In genomic region chr5:98786178-98786853, GRCh38 we compare ENCODE assay signal across 13 cellular contexts. TPM values are rescaled to one million over a fixed set of nuclear protein-coding genes. Genes with fewer than 3 reads are reported as not detected.
A peak's percentile ranks its signal among the peaks of the same experiment; 100 is the strongest.
DNase-seq lines count a peak whose midpoint lies in the region; ATAC-seq, FAIRE-seq and TF ChIP-seq lines count a peak whose summit lies in the region.
"Had no signal": no experiment of that assay in that cellular context is flagged by ENCODE, and none has a peak within 500 bp of the region (broad histone marks: within the 10 kb centered on the region; RNA-seq: fewer than 3 reads in every experiment).

No MANE protein-coding gene starts in this region.

- whole genome bisulfite sequencing in esophagus muscularis mucosa = 39% methylated on average over 4 of the region's 4 CpGs
- 15 to 28% methylated on average over 4 of the region's 4 CpGs for WGBS in aorta, 2 donors

- DNase-seq in left ventricle myocardium inferior = no peak
- no peak for DNase-seq in Right ventricle myocardium superior
- no peak for DNase-seq in esophagus muscularis mucosa (ENCODE audit: extremely low spot score)
- no peak for DNase-seq in nephron progenitor cell
- no peak for DNase-seq in RCC 7860 (ENCODE audit: low spot score)
- DNase-seq in aorta = no peak
- no peak for DNase-seq in stimulated activated naive B cell treated with anti-CD40 and anti-IgM and Interleukin-4, amounts not matched to agents 10 μg/mL and 1 μg/mL and 100 μg/mL, for 72 hours
- DNase-seq in T-helper 1 cell = no peak
- DNase-seq: activated CD4-positive, alpha-beta T cell treated with anti-CD3 and anti-CD28 coated beads for 48 hours; brain microvascular endothelial cell; upper lobe of left lung had no signal

- no peak overlapping the region for H3K4me3 Mint-ChIP-seq in nephron progenitor cell
- H3K4me3 Mint-ChIP-seq in stimulated activated naive B cell treated with anti-CD40 and anti-IgM and Interleukin-4, amounts not matched to agents 10 μg/mL and 1 μg/mL and 100 μg/mL, for 72 hours = no peak overlapping the region

- no peaks in the 10 kb centered on the region for H3K9me3 ChIP-seq in left ventricle myocardium inferior (replicated peaks)
- no peaks in the 10 kb centered on the region for H3K9me3 ChIP-seq in esophagus muscularis mucosa
- no peaks in the 10 kb centered on the region for H3K9me3 ChIP-seq in aorta (ENCODE audit: control insufficient read depth, low read length)
- H3K9me3 ChIP-seq: upper lobe of left lung had no signal

- H3K36me3 Mint-ChIP-seq in nephron progenitor cell (ENCODE audit: low read depth) = peaks cover 67% of the 10 kb centered on the region
- peaks cover 23 to 50% of the 10 kb centered on the region in 2 donors for H3K36me3 Mint-ChIP-seq in stimulated activated naive B cell treated with anti-CD40 and anti-IgM and Interleukin-4, amounts not matched to agents 10 μg/mL and 1 μg/mL and 100 μg/mL, for 72 hours

- TF ChIP-seq CTCF in left ventricle myocardium inferior (IDR thresholded peaks at IDR 0.05; ENCODE audit: borderline replicate concordance) = no peak
- TF ChIP-seq CTCF in esophagus muscularis mucosa (IDR thresholded peaks at IDR 0.05) = no peak
- TF ChIP-seq CTCF in nephron progenitor cell (IDR thresholded peaks at IDR 0.05) = no peak

- H3K27ac ChIP-seq in left ventricle myocardium inferior (replicated peaks) (peak overlapping the region; percentile 59), esophagus muscularis mucosa (replicated peaks in 1 of 4) (peak overlapping the region; percentile 34 to 67 (median 50)), aorta (ENCODE audit: low read depth in 1 of 2, low read length in 2 of 2) (no peak overlapping the region)
- H3K27ac ChIP-seq: brain microvascular endothelial cell, HL-60 had no signal

- H3K4me3 ChIP-seq in left ventricle myocardium inferior = no peak overlapping the region
- peak overlapping the region in 3 of 4 donors; percentile 0 to 31 (median 29) for H3K4me3 ChIP-seq in esophagus muscularis mucosa
- H3K4me3 ChIP-seq in aorta (ENCODE audit: low read length in 2 of 2) = no peak overlapping the region
- H3K4me3 ChIP-seq: upper lobe of left lung had no signal

- intact Hi-C loops in left ventricle myocardium inferior (cut with micrococcal nuclease) = no loop called here
- intact Hi-C loops in Right ventricle myocardium superior (cut with DNase I) = no loop called here
- intact Hi-C loops in esophagus muscularis mucosa (cut with DNase I) = no loop called here
- intact Hi-C loops in aorta (cut with DNase I) = no loop called here

- H3K4me1 ChIP-seq in left ventricle myocardium inferior = peaks cover 80% of the 10 kb centered on the region
- H3K4me1 ChIP-seq in esophagus muscularis mucosa = peaks cover 39 to 100% (median 100%) of the 10 kb centered on the region in 4 donors
- H3K4me1 ChIP-seq in aorta (ENCODE audit: control insufficient read depth in 1 of 2, insufficient read depth in 2 of 2, low read length in 2 of 2) = peaks cover 0 to 2% of the 10 kb centered on the region in 2 donors

- H3K4me1 Mint-ChIP-seq in nephron progenitor cell = peaks cover 78% of the 10 kb centered on the region
- peaks cover 27 to 60% of the 10 kb centered on the region in 2 donors for H3K4me1 Mint-ChIP-seq in stimulated activated naive B cell treated with anti-CD40 and anti-IgM and Interleukin-4, amounts not matched to agents 10 μg/mL and 1 μg/mL and 100 μg/mL, for 72 hours

- peak overlapping the region; percentile 71 for H3K27ac Mint-ChIP-seq in nephron progenitor cell
- H3K27ac Mint-ChIP-seq in stimulated activated naive B cell treated with anti-CD40 and anti-IgM and Interleukin-4, amounts not matched to agents 10 μg/mL and 1 μg/mL and 100 μg/mL, for 72 hours = no peak overlapping the region

- H3K27me3 ChIP-seq in left ventricle myocardium inferior (ENCODE audit: low read depth) (no peaks in the 10 kb centered on the region), esophagus muscularis mucosa (no peaks in the 10 kb centered on the region), aorta (ENCODE audit: control insufficient read depth in 1 of 2, insufficient read depth in 2 of 2, low read length in 1 of 2) (no peaks in the 10 kb centered on the region)
- H3K27me3 ChIP-seq: brain microvascular endothelial cell, upper lobe of left lung had no signal

- no peak for TF ChIP-seq POLR2A in esophagus muscularis mucosa (IDR thresholded peaks at IDR 0.05; ENCODE audit: low read depth)

- ATAC-seq in Right ventricle myocardium superior (ENCODE audit: poor library complexity) (no peak), aorta (ENCODE audit: low FRiP score) (no peak)
- ATAC-seq in stimulated activated naive B cell treated with anti-CD40 and anti-IgM and Interleukin-4, amounts not matched to agents 10 μg/mL and 1 μg/mL and 100 μg/mL, for 72 hours (replicated peaks) = no peak

- no peaks in the 10 kb centered on the region for H3K27me3 Mint-ChIP-seq in nephron progenitor cell (ENCODE audit: low read depth, poor library complexity)
- H3K27me3 Mint-ChIP-seq in stimulated activated naive B cell treated with anti-CD40 and anti-IgM and Interleukin-4, amounts not matched to agents 10 μg/mL and 1 μg/mL and 100 μg/mL, for 72 hours = no peaks in the 10 kb centered on the region

- no peak for FAIRE-seq in RCC 7860 (lab: Jason Lieb, UNC)
- FAIRE-seq: endothelial cell of umbilical vein had no signal

- H3K36me3 ChIP-seq in left ventricle myocardium inferior = peaks cover 6% of the 10 kb centered on the region
- peaks cover 3 to 40% (median 9%) of the 10 kb centered on the region in 4 donors for H3K36me3 ChIP-seq in esophagus muscularis mucosa
- no peaks in the 10 kb centered on the region for H3K36me3 ChIP-seq in aorta (ENCODE audit: control insufficient read depth in 1 of 2, insufficient read depth in 2 of 2, low read length in 1 of 2)

- no peak for TF ChIP-seq EP300 in esophagus muscularis mucosa (IDR thresholded peaks at IDR 0.05)

- H3K9me3 Mint-ChIP-seq in nephron progenitor cell = no peaks in the 10 kb centered on the region
- H3K9me3 Mint-ChIP-seq in stimulated activated naive B cell treated with anti-CD40 and anti-IgM and Interleukin-4, amounts not matched to agents 10 μg/mL and 1 μg/mL and 100 μg/mL, for 72 hours = no peaks in the 10 kb centered on the region

RNA-seq across cellular contexts. Expression of gene RGMB, which starts 12.9 kb away (rescaled TPM):
- total RNA-seq in left ventricle myocardium inferior (13.0 TPM), Right ventricle myocardium superior (11.3 TPM), esophagus muscularis mucosa (100 to 1,000 TPM; 145 to 198 (median 183) TPM), aorta (10 to 100 TPM; 11.9 to 13.9 TPM)
- polyA plus RNA-seq in aorta = 1 to 10 TPM; 1.5 to 4.5 TPM

Comparison
In these comparisons a context has a peak if more than half of its experiments do, and no peak if none do; other contexts are left out.
1. H3K27ac ChIP-seq: peak in left ventricle myocardium inferior (single experiment) and esophagus muscularis mucosa (4 of 4); none in aorta (0 of 2).
2. H3K4me3 ChIP-seq: peak in esophagus muscularis mucosa (3 of 4); none in left ventricle myocardium inferior (single experiment) and aorta (0 of 2).
3. RNA of gene RGMB, which starts 12.9 kb away (total RNA-seq): 145 to 198 TPM in esophagus muscularis mucosa; 11.9 to 13.9 TPM in aorta, 13.0 TPM in left ventricle myocardium inferior (single experiment) and 11.3 TPM in Right ventricle myocardium superior (single experiment); every median in the first group is over 4 times any median in the second.